24 cellular contexts compared by ENCODE assay signal in the genomic region with DNA sequence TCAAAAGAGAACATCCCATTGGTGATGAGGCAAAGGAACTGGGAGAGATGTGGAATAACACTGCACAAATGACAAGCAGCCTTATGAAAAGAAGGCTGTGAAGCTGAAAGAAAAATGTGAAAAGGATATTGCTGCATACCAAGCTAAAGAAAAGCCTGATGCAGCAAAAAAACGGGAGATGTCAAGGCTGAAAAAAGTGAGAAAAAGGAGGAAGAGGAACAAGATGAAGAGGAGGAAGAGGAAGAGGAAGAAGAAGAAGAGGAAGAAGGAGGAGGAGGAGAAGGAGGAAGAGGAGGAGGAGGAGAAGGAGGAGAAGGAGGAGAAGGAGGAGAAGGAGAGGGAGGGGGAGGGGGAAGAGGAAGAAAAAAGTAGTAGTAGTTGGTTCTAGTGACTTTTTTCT.
"Had no signal": no experiment of that assay in that cellular context is flagged by ENCODE, and none has a peak within 500 bp of the region (broad histone marks: within the 10 kb centered on the region; RNA-seq: fewer than 3 reads in every experiment).

No MANE protein-coding gene starts in this region.

- H3K27me3 ChIP-seq: colonic mucosa, gastrocnemius medialis, ovary, right atrium auricular region, sigmoid colon, spleen, testis, tibial artery had no signal

- H3K4me3 ChIP-seq: colonic mucosa, gastrocnemius medialis, lower lobe of right lung, ovary, right atrium auricular region, sigmoid colon, spleen, testis, tibial artery had no signal

- H3K27ac ChIP-seq: colonic mucosa, epithelial cell of prostate, gastrocnemius medialis, lower lobe of right lung, ovary, right atrium auricular region, sigmoid colon, spleen, testis, tibial artery had no signal

- H3K36me3 ChIP-seq: colonic mucosa, gastrocnemius medialis, lower lobe of right lung, ovary, right atrium auricular region, sigmoid colon, spleen, tibial artery had no signal

- H3K4me1 ChIP-seq: colonic mucosa, gastrocnemius medialis, lower lobe of right lung, right atrium auricular region, sigmoid colon, spleen, testis, tibial artery had no signal

- H3K36me3 Mint-ChIP-seq: type B pancreatic cell had no signal

- H3K4me3 Mint-ChIP-seq: dendritic cell treated with granulocyte-macrophage colony-stimulating factor and Interleukin-4, amounts not matched to agents 40 ng/mL and 50 ng/mL, for 4 days; endodermal cell; naive thymus-derived CD8-positive, alpha-beta T cell; nephron progenitor cell; stimulated activated memory B cell treated with anti-CD40 and anti-IgM and Interleukin-4, amounts not matched to agents 10 μg/mL and 1 μg/mL and 100 μg/mL, for 72 hours; type B pancreatic cell had no signal

- H3K9me3 Mint-ChIP-seq: endodermal cell; stimulated activated memory B cell treated with anti-CD40 and anti-IgM and Interleukin-4, amounts not matched to agents 10 μg/mL and 1 μg/mL and 100 μg/mL, for 72 hours; type B pancreatic cell had no signal

- H3K27me3 Mint-ChIP-seq: dendritic cell treated with granulocyte-macrophage colony-stimulating factor and Interleukin-4, amounts not matched to agents 40 ng/mL and 50 ng/mL, for 4 days; stimulated activated memory B cell treated with anti-CD40 and anti-IgM and Interleukin-4, amounts not matched to agents 10 μg/mL and 1 μg/mL and 100 μg/mL, for 72 hours had no signal

- H3K27ac Mint-ChIP-seq: dendritic cell treated with granulocyte-macrophage colony-stimulating factor and Interleukin-4, amounts not matched to agents 40 ng/mL and 50 ng/mL, for 4 days; endodermal cell; naive thymus-derived CD8-positive, alpha-beta T cell; stimulated activated memory B cell treated with anti-CD40 and anti-IgM and Interleukin-4, amounts not matched to agents 10 μg/mL and 1 μg/mL and 100 μg/mL, for 72 hours; type B pancreatic cell had no signal

- DNase-seq: colonic mucosa; effector CD8-positive, alpha-beta T cell; endodermal cell; foreskin fibroblast; gastrocnemius medialis; head of caudate nucleus; left ventricle myocardium superior; lower lobe of right lung; naive thymus-derived CD8-positive, alpha-beta T cell; nephron progenitor cell; nucleus accumbens; ovary; sigmoid colon; spleen; stimulated activated CD4-positive, alpha-beta T cell treated with anti-CD3 and anti-CD28 coated beads, Interleukin-4, amount 100 ng/mL, for 4 hours; stimulated activated naive CD8-positive, alpha-beta T cell treated with anti-CD3 and anti-CD28 coated beads, Interleukin-15, Interleukin-2, amounts not matched to agents 100 U/mL and 50 U/mL, for 24 hours; substantia nigra; testis; tibial artery had no signal

- H3K9me3 ChIP-seq: colonic mucosa, gastrocnemius medialis, lower lobe of right lung, ovary, sigmoid colon, testis, tibial artery had no signal

- H3K4me1 Mint-ChIP-seq: endodermal cell; naive thymus-derived CD8-positive, alpha-beta T cell; nephron progenitor cell had no signal
